Comparison of ENCODE assay signal across 16 cellular contexts in the genomic region with DNA sequence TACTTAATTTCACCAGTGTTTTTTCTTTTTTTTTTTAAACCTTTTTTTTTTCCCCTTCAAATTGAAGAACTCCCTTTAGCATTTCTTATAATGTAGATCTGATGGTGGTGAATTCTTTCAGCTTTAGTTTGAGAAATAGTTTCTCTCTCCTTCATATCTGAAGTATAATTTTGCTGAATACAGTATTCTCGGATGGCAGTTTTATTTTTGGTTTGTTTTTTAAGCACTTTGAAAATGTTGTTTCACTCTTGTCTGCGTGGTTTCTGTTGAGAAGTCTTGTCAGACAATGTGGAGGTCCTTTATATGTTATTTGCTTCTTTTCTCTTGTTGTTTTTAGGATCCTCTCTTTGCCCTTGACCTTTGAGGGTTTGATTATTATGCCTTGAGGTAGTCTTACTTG.
A peak's percentile ranks its signal among the peaks of the same experiment; 100 is the strongest.
DNase-seq lines count a peak whose midpoint lies in the region; ATAC-seq and TF ChIP-seq lines count a peak whose summit lies in the region.
"Had no signal": no experiment of that assay in that cellular context is flagged by ENCODE, and none has a peak within 500 bp of the region (broad histone marks: within the 10 kb centered on the region; RNA-seq: fewer than 3 reads in every experiment).

No MANE protein-coding gene starts in this region.

- H3K27me3 ChIP-seq in mammary epithelial cell (ENCODE audit: insufficient read depth, low read length), result no peaks in the 10 kb centered on the region
- H3K27me3 ChIP-seq: BLaER1 treated with 17β-estradiol and CSF1 and Interleukin-3, amounts not matched to agents 10 nM and 100 nM had no signal

- DNase-seq in MCF 10A (ENCODE audit: unreplicated experiment), result no peak
- no peak for DNase-seq in mammary epithelial cell
- peak; percentile 12 for DNase-seq in LHCN-M2 (ENCODE audit: low read depth)
- DNase-seq in amniotic epithelial cell (ENCODE audit: low read depth), result peak; percentile 14
- DNase-seq in myocyte (ENCODE audit: low read depth), result peak; percentile 9
- no peak for DNase-seq in CD1c-positive myeloid dendritic cell (ENCODE audit: extremely low spot score)
- DNase-seq: 8988T; ACHN; CD4-positive, alpha-beta T cell; DMS79; HCEC 1CT; IMR-90; KG1 had no signal

- no peak overlapping the region for H3K4me3 Mint-ChIP-seq in MCF 10A (ENCODE audit: unreplicated experiment)
- H3K4me3 Mint-ChIP-seq: CD4-positive, alpha-beta T cell had no signal

- no peak for TF ChIP-seq CTCF in MCF 10A (IDR thresholded peaks at IDR 0.05; ENCODE audit: unreplicated experiment)
- TF ChIP-seq CTCF in mammary epithelial cell (conservative IDR thresholded peaks at IDR 0.05 in 1 of 2, IDR thresholded peaks at IDR 0.05 in 1 of 2; ENCODE audit: extremely low read depth in 1 of 2, insufficient read depth in 1 of 2, low read depth in 1 of 2, low read length in 2 of 2), result no peak

- dilution Hi-C loops in mammary epithelial cell (cut with HindIII; ENCODE audit: low sequenced_read_pairs), result no loop called here

- H3K9me3 ChIP-seq in mammary epithelial cell (replicated peaks; ENCODE audit: insufficient read depth, low read length), result no peaks in the 10 kb centered on the region

- CTCF ChIA-PET in MCF 10A (lab: Yijun Ruan, JAX) (interaction anchor here (0.6 to 0.7 kb wide), 3 partner anchors 9 to 1028 kb away, joined by 3 to 4 read pairs (median 3); no protein-coding TSS in a partner anchor), mammary epithelial cell (lab: Charles Lee; ENCODE audit: low non-redundant PET) (no interaction called here)

- peaks cover 30% of the 10 kb centered on the region for H3K9me3 Mint-ChIP-seq in MCF 10A (ENCODE audit: unreplicated experiment)

- no peaks in the 10 kb centered on the region for H3K4me1 ChIP-seq in mammary epithelial cell (ENCODE audit: insufficient read depth, low read length)
- H3K4me1 ChIP-seq: BLaER1 treated with 17β-estradiol and CSF1 and Interleukin-3, amounts not matched to agents 10 nM and 100 nM had no signal

- no peaks in the 10 kb centered on the region for H3K79me2 ChIP-seq in mammary epithelial cell (ENCODE audit: insufficient read depth, low read length)

- H3K9ac ChIP-seq in mammary epithelial cell (ENCODE audit: insufficient read depth, low read length), result no peak overlapping the region
- H3K9ac ChIP-seq: BLaER1 treated with 17β-estradiol and CSF1 and Interleukin-3, amounts not matched to agents 10 nM and 100 nM had no signal

- intact Hi-C loops in MCF 10A (cut with micrococcal nuclease) (no loop called here), mammary epithelial cell (cut with micrococcal nuclease) (no loop called here)

- no peak for ATAC-seq in HG02588 (IDR thresholded peaks at IDR 0.05; ENCODE audit: unreplicated experiment)
- ATAC-seq in GM18858 (IDR thresholded peaks at IDR 0.05; ENCODE audit: unreplicated experiment), result no peak

- no peak overlapping the region for H3K4me2 ChIP-seq in mammary epithelial cell (ENCODE audit: insufficient read depth, low read depth, low read length)
- H3K4me2 ChIP-seq: BLaER1 treated with 17β-estradiol and CSF1 and Interleukin-3, amounts not matched to agents 10 nM and 100 nM had no signal

- no peaks in the 10 kb centered on the region for H3K4me1 Mint-ChIP-seq in MCF 10A (ENCODE audit: insufficient read depth, unreplicated experiment)

- POLR2A ChIA-PET in MCF 10A (lab: Yijun Ruan, JAX), result interaction anchor here (1.6 kb wide), 1 partner anchor 63 kb away, joined by 3 read pairs; no protein-coding TSS in a partner anchor

- in situ Hi-C loops in mammary epithelial cell (cut with MboI; ENCODE audit: low sequenced_read_pairs in 2 of 2), result no loop called here

- H3K27me3 Mint-ChIP-seq in MCF 10A (ENCODE audit: insufficient read depth, unreplicated experiment), result no peaks in the 10 kb centered on the region
- H3K27me3 Mint-ChIP-seq: CD4-positive, alpha-beta T cell had no signal

- no peaks in the 10 kb centered on the region for H4K20me1 ChIP-seq in mammary epithelial cell (ENCODE audit: insufficient read depth, low read length)
- H4K20me1 ChIP-seq: BLaER1 treated with 17β-estradiol and CSF1 and Interleukin-3, amounts not matched to agents 10 nM and 100 nM had no signal

- H2AFZ ChIP-seq in mammary epithelial cell (ENCODE audit: low read depth, low read length), result no peak overlapping the region

- no peak overlapping the region for H3K4me3 ChIP-seq in mammary epithelial cell (replicated peaks in 1 of 3; ENCODE audit: insufficient read depth in 1 of 3, low read depth in 2 of 3, low read length in 3 of 3)
- H3K4me3 ChIP-seq: BLaER1 treated with 17β-estradiol and CSF1 and Interleukin-3, amounts not matched to agents 10 nM and 100 nM had no signal

- no TSS peak for BruUV-seq in MCF 10A (replicated peaks; lab: Mats Ljungman, UMichigan)
- BruUV-seq in mammary epithelial cell (replicated peaks; lab: Mats Ljungman, UMichigan), result no TSS peak

- no peak overlapping the region for H3K27ac ChIP-seq in mammary epithelial cell (ENCODE audit: insufficient read depth, low read depth, low read length)
- H3K27ac ChIP-seq: BLaER1 treated with 17β-estradiol and CSF1 and Interleukin-3, amounts not matched to agents 10 nM and 100 nM had no signal

- 89% methylated on average over 2 of the region's 2 CpGs for WGBS in mammary epithelial cell (ENCODE audit: low coverage, missing lambda C conversion rate)

- H3K27ac Mint-ChIP-seq in MCF 10A (ENCODE audit: low read depth, unreplicated experiment), result peak overlapping the region; percentile 18
- H3K27ac Mint-ChIP-seq: CD4-positive, alpha-beta T cell had no signal

- peaks cover 6% of the 10 kb centered on the region for H3K36me3 Mint-ChIP-seq in MCF 10A (ENCODE audit: insufficient read depth, unreplicated experiment)

- no peaks in the 10 kb centered on the region for H3K36me3 ChIP-seq in mammary epithelial cell (ENCODE audit: insufficient read depth, low read length)

Comparison
In these comparisons a context has a peak if more than half of its experiments do, and no peak if none do; other contexts are left out.
1. DNase-seq: peak in LHCN-M2 (single experiment), amniotic epithelial cell (single experiment) and myocyte (single experiment); none in MCF 10A (single experiment), mammary epithelial cell (single experiment) and CD1c-positive myeloid dendritic cell (single experiment).